In the genomic region with DNA sequence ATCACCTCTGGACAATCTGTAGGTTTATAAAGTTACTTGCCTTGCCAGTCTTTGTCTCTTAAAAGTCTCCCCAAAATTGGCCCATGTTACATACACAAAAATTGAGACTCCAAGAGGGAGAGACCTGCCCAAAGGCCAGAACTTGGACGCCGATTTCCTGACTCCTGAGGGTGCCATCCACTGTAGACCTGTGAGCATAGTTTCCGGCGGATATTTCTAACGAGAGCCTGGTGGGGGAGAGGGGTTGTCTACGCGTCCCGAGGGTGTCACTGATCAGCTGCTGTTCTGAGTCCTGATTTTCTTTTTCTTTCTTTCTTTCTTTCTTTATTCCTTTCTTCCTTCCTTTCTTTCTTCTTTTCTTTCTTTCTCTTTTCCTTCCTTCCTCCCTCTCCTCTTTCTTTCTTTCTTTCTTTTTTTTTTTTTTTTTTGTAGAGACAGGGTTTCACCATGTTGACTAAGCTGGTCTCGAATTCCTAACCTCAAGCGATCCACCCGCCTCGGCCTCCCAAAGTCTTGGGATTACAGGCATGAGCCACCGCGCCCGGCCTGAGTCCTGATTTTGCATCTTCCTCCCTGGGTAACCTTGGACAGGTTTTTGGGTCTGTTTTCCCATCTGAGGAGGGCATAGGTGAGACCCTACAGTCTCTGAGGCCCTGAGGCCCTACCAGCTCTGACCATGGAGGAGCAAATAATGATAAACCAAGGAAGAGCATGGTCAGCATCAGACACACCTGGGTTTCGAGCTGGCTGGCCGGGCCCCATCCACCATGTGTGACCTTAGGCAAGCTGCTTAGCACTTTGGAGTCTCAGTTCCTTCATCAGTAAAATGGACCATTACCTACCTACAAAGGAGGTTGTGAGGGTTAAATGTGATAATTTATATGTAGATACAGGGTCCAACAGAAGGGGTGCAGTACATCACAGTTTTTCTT, we compare ENCODE assay signal across 10 cellular contexts. TPM values are rescaled to one million over a fixed set of nuclear protein-coding genes. Genes with fewer than 3 reads are reported as not detected.
DNase-seq lines count a peak whose midpoint lies in the region; ATAC-seq and TF ChIP-seq lines count a peak whose summit lies in the region.
"Had no signal": no experiment of that assay in that cellular context is flagged by ENCODE, and none has a peak within 500 bp of the region (broad histone marks: within the 10 kb centered on the region; RNA-seq: fewer than 3 reads in every experiment).

No MANE protein-coding gene starts in this region.

- CTCF ChIA-PET in WTC11 (lab: Charles Lee) = interaction anchor here (0.6 to 5.5 kb wide), 55 partner anchors 10 to 992 kb away, joined by 3 to 73 read pairs (median 4); a partner anchor contains a TSS

- peaks cover 23% of the 10 kb centered on the region for H3K4me1 Mint-ChIP-seq in activated naive CD4-positive, alpha-beta T cell treated with anti-CD3 and anti-CD28 coated beads, Interleukin-2, amount 50 U/mL, for 24 hours
- H3K4me1 Mint-ChIP-seq in WTC11 = peaks cover 18% of the 10 kb centered on the region

- DNase-seq in activated naive CD4-positive, alpha-beta T cell treated with Interleukin-2 at 50 U/mL for 16 hours = no peak
- DNase-seq in WTC11 (ENCODE audit: low spot score) = no peak
- peak in 2 of 3 donors; percentile 24 to 46 for DNase-seq in mucosa of descending colon
- peak in 1 of 2 donors; percentile 49 for DNase-seq in suprapubic skin (ENCODE audit: low spot score in 2 of 2)
- no peak for DNase-seq in left colon
- DNase-seq in NCI-H128 (lab: John Stamatoyannopoulos, UW; ENCODE audit: unreplicated experiment) = no peak
- DNase-seq in anterior cingulate cortex (lab: John Stamatoyannopoulos, UW) = no peak

- WGBS in suprapubic skin = 94% methylated on average over 17 of the region's 17 CpGs

- intact Hi-C loops in mucosa of descending colon (cut with DNase I, micrococcal nuclease) = no loop called here
- intact Hi-C loops in left colon (cut with DNase I, micrococcal nuclease) = no loop called here

- no peak for TF ChIP-seq EP300 in suprapubic skin (IDR thresholded peaks at IDR 0.05)

- H3K36me3 Mint-ChIP-seq in activated naive CD4-positive, alpha-beta T cell treated with anti-CD3 and anti-CD28 coated beads, Interleukin-2, amount 50 U/mL, for 24 hours = no peaks in the 10 kb centered on the region
- H3K36me3 Mint-ChIP-seq in WTC11 = peaks cover 7% of the 10 kb centered on the region

- H3K36me3 ChIP-seq in mucosa of descending colon (ENCODE audit: low read depth) (peaks cover 6% of the 10 kb centered on the region), suprapubic skin (peaks cover 15% of the 10 kb centered on the region)
- H3K36me3 ChIP-seq: adrenal gland, uterus had no signal

- H3K4me1 ChIP-seq in mucosa of descending colon (ENCODE audit: low read depth) (peaks cover 16% of the 10 kb centered on the region), suprapubic skin (peaks cover 24% of the 10 kb centered on the region)
- H3K4me1 ChIP-seq: uterus had no signal

- no peaks in the 10 kb centered on the region for H3K9me3 ChIP-seq in mucosa of descending colon
- no peaks in the 10 kb centered on the region for H3K9me3 ChIP-seq in suprapubic skin
- H3K9me3 ChIP-seq: adrenal gland, uterus had no signal

- POLR2A ChIA-PET in WTC11 (lab: Charles Lee) = interaction anchor here (0.9 to 1.8 kb wide), 9 partner anchors 9 to 118 kb away, joined by 3 to 8 read pairs (median 4); a partner anchor contains a TSS

- no peaks in the 10 kb centered on the region for H3K9me3 Mint-ChIP-seq in activated naive CD4-positive, alpha-beta T cell treated with anti-CD3 and anti-CD28 coated beads, Interleukin-2, amount 50 U/mL, for 24 hours
- H3K9me3 Mint-ChIP-seq in WTC11 = no peaks in the 10 kb centered on the region

- H3K27ac Mint-ChIP-seq in activated naive CD4-positive, alpha-beta T cell treated with anti-CD3 and anti-CD28 coated beads, Interleukin-2, amount 50 U/mL, for 24 hours = no peak overlapping the region
- H3K27ac Mint-ChIP-seq in WTC11 = peak overlapping the region; percentile 46; the same call in 1 of the 2 replicates

- no peaks in the 10 kb centered on the region for H3K27me3 Mint-ChIP-seq in activated naive CD4-positive, alpha-beta T cell treated with anti-CD3 and anti-CD28 coated beads, Interleukin-2, amount 50 U/mL, for 24 hours
- no peaks in the 10 kb centered on the region; the same call in 1 of the 2 replicates for H3K27me3 Mint-ChIP-seq in WTC11 (ENCODE audit: low read depth)

- H3K27ac ChIP-seq in suprapubic skin = no peak overlapping the region

- H3K4me3 Mint-ChIP-seq in activated naive CD4-positive, alpha-beta T cell treated with anti-CD3 and anti-CD28 coated beads, Interleukin-2, amount 50 U/mL, for 24 hours = peak overlapping the region; percentile 39
- H3K4me3 Mint-ChIP-seq in WTC11 = peak overlapping the region; percentile 93

- ATAC-seq in WTC11 (no peak), mucosa of descending colon (no peak), left colon (no peak)

- no peaks in the 10 kb centered on the region for H3K27me3 ChIP-seq in suprapubic skin
- H3K27me3 ChIP-seq: adrenal gland, uterus had no signal

- TF ChIP-seq CTCF in WTC11 (IDR thresholded peaks at IDR 0.05) = no peak
- TF ChIP-seq CTCF in mucosa of descending colon (IDR thresholded peaks at IDR 0.05) = no peak
- no peak for TF ChIP-seq CTCF in suprapubic skin (IDR thresholded peaks at IDR 0.05)

- no peak for TF ChIP-seq POLR2A in suprapubic skin (IDR thresholded peaks at IDR 0.05)

- H3K4me3 ChIP-seq in mucosa of descending colon (no peak overlapping the region), suprapubic skin (peak overlapping the region; percentile 80)

TF ChIP-seq in WTC11, 78 proteins besides CTCF, POLR2A, EP300 and RAD21:
- TF ChIP-seq, protein P1, sequence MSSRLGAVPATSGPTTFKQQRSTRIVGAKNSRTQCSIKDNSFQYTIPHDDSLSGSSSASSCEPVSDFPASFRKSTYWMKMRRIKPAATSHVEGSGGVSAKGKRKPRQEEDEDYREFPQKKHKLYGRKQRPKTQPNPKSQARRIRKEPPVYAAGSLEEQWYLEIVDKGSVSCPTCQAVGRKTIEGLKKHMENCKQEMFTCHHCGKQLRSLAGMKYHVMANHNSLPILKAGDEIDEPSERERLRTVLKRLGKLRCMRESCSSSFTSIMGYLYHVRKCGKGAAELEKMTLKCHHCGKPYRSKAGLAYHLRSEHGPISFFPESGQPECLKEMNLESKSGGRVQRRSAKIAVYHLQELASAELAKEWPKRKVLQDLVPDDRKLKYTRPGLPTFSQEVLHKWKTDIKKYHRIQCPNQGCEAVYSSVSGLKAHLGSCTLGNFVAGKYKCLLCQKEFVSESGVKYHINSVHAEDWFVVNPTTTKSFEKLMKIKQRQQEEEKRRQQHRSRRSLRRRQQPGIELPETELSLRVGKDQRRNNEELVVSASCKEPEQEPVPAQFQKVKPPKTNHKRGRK (CRISPR knock-in tag; IDR thresholded peaks at IDR 0.05; ENCODE audit: borderline replicate concordance) = peak; percentile 68; the same call in 1 of the 2 replicates
- TF ChIP-seq, protein P2, sequence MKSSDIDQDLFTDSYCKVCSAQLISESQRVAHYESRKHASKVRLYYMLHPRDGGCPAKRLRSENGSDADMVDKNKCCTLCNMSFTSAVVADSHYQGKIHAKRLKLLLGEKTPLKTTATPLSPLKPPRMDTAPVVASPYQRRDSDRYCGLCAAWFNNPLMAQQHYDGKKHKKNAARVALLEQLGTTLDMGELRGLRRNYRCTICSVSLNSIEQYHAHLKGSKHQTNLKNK (CRISPR knock-in tag; IDR thresholded peaks at IDR 0.05) = no peak

RNA-seq across cellular contexts. Expression of a gene that starts 1.0 kb away (rescaled TPM):
- total RNA-seq in WTC11 (2021) (48.7 to 51.3 TPM (median 49.6 TPM) in 3 replicates), mucosa of descending colon (10 to 100 TPM; 39.4 to 50.5 (median 44.7) TPM), suprapubic skin (10 to 100 TPM; 15.4 to 41.8 (median 26.1) TPM), left colon (10 to 100 TPM; 35.9 to 42.5 TPM)

RNA-seq across cellular contexts. Expression of a gene that starts 45.8 kb away (rescaled TPM):
- total RNA-seq in WTC11 (2021) = 8.0 to 9.6 TPM (median 8.7 TPM) in 3 replicates
- total RNA-seq in mucosa of descending colon = 10 to 100 TPM in 1 of 3 donors, 1 to 10 TPM in 2; 4.8 to 11.6 (median 6.2) TPM
- 10 to 100 TPM; 10.8 to 17.3 (median 12.9) TPM for total RNA-seq in suprapubic skin
- total RNA-seq in left colon = 1 to 10 TPM; 5.0 to 6.3 TPM

RNA-seq across cellular contexts. Expression of a gene that starts 46.0 kb away (rescaled TPM):
- 18.6 to 21.3 TPM (median 19.5 TPM) in 3 replicates for total RNA-seq in WTC11 (2021)
- total RNA-seq in mucosa of descending colon = 10 to 100 TPM; 17.2 to 24.1 (median 17.6) TPM
- total RNA-seq in suprapubic skin = 10 to 100 TPM; 14.0 to 20.7 (median 14.4) TPM
- 10 to 100 TPM; 15.6 to 16.2 TPM for total RNA-seq in left colon

Comparison
In these comparisons a context has a peak if more than half of its experiments do, and no peak if none do; other contexts are left out.
1. DNase-seq: peak in mucosa of descending colon (2 of 3); none in activated naive CD4-positive, alpha-beta T cell treated with Interleukin-2 at 50 U/mL for 16 hours (single experiment), WTC11 (single experiment), left colon (0 of 2), NCI-H128 (single experiment) and anterior cingulate cortex (0 of 58).